ENCODE assay signal across 1 cellular context in the genomic region with DNA sequence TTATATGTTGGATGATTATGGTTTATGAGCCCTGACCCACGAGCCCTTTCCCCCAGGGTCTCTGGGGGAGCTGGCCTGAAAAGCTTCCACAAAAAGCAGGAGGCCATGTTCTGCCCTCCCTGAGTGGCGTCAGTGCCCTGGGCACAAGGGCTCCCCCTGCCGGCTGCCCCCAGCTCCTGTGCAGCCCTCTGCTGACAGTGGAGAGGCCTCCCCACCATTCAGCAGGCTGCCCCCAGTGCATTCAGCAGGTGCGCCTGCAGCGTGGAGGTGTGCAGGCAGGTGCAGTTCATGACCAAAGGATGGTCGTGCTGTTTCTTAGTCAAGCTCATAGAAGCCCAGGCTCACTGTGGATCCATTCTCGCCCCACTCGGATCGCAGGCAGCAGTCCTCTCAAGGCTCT.
TF ChIP-seq lines count a peak whose summit lies in the region.

No MANE protein-coding gene starts in this region.

TF ChIP-seq in HepG2, 621 proteins besides CTCF, POLR2A, EP300 and RAD21 (continued from another document):
- TF ChIP-seq, protein P1, sequence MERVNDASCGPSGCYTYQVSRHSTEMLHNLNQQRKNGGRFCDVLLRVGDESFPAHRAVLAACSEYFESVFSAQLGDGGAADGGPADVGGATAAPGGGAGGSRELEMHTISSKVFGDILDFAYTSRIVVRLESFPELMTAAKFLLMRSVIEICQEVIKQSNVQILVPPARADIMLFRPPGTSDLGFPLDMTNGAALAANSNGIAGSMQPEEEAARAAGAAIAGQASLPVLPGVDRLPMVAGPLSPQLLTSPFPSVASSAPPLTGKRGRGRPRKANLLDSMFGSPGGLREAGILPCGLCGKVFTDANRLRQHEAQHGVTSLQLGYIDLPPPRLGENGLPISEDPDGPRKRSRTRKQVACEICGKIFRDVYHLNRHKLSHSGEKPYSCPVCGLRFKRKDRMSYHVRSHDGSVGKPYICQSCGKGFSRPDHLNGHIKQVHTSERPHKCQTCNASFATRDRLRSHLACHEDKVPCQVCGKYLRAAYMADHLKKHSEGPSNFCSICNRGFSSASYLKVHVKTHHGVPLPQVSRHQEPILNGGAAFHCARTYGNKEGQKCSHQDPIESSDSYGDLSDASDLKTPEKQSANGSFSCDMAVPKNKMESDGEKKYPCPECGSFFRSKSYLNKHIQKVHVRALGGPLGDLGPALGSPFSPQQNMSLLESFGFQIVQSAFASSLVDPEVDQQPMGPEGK (CRISPR knock-in tag; IDR thresholded peaks at IDR 0.05): 0 out of 2 replicates have a peak, but pooled peaks have one; percentile 17
- no peak for TF ChIP-seq ZNF136 (CRISPR knock-in tag; IDR thresholded peaks at IDR 0.05; ENCODE audit: low read depth)
- TF ChIP-seq, protein P2, sequence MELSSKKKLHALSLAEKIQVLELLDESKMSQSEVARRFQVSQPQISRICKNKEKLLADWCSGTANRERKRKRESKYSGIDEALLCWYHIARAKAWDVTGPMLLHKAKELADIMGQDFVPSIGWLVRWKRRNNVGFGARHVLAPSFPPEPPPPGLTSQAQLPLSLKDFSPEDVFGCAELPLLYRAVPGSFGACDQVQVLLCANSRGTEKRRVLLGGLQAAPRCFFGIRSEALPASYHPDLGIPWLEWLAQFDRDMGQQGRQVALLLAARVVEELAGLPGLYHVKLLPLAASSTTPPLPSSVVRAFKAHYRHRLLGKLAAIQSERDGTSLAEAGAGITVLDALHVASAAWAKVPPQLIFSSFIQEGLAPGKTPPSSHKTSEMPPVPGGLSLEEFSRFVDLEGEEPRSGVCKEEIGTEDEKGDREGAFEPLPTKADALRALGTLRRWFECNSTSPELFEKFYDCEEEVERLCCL (CRISPR knock-in tag; IDR thresholded peaks at IDR 0.05; ENCODE audit: borderline replicate concordance): no peak
- TF ChIP-seq HNRNPLL (IDR thresholded peaks at IDR 0.05; ENCODE audit: low read depth, low read length, poor library complexity, severe bottlenecking): no peak
- TF ChIP-seq, protein P3, sequence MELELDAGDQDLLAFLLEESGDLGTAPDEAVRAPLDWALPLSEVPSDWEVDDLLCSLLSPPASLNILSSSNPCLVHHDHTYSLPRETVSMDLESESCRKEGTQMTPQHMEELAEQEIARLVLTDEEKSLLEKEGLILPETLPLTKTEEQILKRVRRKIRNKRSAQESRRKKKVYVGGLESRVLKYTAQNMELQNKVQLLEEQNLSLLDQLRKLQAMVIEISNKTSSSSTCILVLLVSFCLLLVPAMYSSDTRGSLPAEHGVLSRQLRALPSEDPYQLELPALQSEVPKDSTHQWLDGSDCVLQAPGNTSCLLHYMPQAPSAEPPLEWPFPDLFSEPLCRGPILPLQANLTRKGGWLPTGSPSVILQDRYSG (CRISPR knock-in tag; IDR thresholded peaks at IDR 0.05): no peak
- TF ChIP-seq ZNF20 (CRISPR knock-in tag; IDR thresholded peaks at IDR 0.05): no peak
- TF ChIP-seq, protein P4, sequence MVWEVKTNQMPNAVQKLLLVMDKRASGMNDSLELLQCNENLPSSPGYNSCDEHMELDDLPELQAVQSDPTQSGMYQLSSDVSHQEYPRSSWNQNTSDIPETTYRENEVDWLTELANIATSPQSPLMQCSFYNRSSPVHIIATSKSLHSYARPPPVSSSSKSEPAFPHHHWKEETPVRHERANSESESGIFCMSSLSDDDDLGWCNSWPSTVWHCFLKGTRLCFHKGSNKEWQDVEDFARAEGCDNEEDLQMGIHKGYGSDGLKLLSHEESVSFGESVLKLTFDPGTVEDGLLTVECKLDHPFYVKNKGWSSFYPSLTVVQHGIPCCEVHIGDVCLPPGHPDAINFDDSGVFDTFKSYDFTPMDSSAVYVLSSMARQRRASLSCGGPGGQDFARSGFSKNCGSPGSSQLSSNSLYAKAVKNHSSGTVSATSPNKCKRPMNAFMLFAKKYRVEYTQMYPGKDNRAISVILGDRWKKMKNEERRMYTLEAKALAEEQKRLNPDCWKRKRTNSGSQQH (CRISPR knock-in tag; IDR thresholded peaks at IDR 0.05; ENCODE audit: low read depth): no peak
- TF ChIP-seq ZNF207 (IDR thresholded peaks at IDR 0.05; ENCODE audit: borderline replicate concordance): no peak
- TF ChIP-seq, protein P5, sequence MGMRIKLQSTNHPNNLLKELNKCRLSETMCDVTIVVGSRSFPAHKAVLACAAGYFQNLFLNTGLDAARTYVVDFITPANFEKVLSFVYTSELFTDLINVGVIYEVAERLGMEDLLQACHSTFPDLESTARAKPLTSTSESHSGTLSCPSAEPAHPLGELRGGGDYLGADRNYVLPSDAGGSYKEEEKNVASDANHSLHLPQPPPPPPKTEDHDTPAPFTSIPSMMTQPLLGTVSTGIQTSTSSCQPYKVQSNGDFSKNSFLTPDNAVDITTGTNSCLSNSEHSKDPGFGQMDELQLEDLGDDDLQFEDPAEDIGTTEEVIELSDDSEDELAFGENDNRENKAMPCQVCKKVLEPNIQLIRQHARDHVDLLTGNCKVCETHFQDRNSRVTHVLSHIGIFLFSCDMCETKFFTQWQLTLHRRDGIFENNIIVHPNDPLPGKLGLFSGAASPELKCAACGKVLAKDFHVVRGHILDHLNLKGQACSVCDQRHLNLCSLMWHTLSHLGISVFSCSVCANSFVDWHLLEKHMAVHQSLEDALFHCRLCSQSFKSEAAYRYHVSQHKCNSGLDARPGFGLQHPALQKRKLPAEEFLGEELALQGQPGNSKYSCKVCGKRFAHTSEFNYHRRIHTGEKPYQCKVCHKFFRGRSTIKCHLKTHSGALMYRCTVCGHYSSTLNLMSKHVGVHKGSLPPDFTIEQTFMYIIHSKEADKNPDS (CRISPR knock-in tag; IDR thresholded peaks at IDR 0.05): no peak
- no peak for TF ChIP-seq GABPB1 (CRISPR knock-in tag; IDR thresholded peaks at IDR 0.05)
- TF ChIP-seq POLR2G (IDR thresholded peaks at IDR 0.05; ENCODE audit: low read depth, low read length): 0 out of 2 replicates have a peak, but pooled peaks have one; percentile 41
- 0 out of 2 replicates have a peak, but pooled peaks have one; percentile 24 for TF ChIP-seq AHR (CRISPR knock-in tag; IDR thresholded peaks at IDR 0.05)
- TF ChIP-seq, protein P6, sequence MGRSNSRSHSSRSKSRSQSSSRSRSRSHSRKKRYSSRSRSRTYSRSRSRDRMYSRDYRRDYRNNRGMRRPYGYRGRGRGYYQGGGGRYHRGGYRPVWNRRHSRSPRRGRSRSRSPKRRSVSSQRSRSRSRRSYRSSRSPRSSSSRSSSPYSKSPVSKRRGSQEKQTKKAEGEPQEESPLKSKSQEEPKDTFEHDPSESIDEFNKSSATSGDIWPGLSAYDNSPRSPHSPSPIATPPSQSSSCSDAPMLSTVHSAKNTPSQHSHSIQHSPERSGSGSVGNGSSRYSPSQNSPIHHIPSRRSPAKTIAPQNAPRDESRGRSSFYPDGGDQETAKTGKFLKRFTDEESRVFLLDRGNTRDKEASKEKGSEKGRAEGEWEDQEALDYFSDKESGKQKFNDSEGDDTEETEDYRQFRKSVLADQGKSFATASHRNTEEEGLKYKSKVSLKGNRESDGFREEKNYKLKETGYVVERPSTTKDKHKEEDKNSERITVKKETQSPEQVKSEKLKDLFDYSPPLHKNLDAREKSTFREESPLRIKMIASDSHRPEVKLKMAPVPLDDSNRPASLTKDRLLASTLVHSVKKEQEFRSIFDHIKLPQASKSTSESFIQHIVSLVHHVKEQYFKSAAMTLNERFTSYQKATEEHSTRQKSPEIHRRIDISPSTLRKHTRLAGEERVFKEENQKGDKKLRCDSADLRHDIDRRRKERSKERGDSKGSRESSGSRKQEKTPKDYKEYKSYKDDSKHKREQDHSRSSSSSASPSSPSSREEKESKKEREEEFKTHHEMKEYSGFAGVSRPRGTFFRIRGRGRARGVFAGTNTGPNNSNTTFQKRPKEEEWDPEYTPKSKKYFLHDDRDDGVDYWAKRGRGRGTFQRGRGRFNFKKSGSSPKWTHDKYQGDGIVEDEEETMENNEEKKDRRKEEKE (IDR thresholded peaks at IDR 0.05): no peak
- TF ChIP-seq, protein P7, sequence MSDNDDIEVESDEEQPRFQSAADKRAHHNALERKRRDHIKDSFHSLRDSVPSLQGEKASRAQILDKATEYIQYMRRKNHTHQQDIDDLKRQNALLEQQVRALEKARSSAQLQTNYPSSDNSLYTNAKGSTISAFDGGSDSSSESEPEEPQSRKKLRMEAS (IDR thresholded peaks at IDR 0.05): no peak
- TF ChIP-seq ZNF839 (CRISPR knock-in tag; IDR thresholded peaks at IDR 0.05; ENCODE audit: borderline replicate concordance): no peak
- TF ChIP-seq STAG1 (CRISPR knock-in tag; IDR thresholded peaks at IDR 0.05): peak; percentile 20; the same call in 1 of the 2 replicates
- TF ChIP-seq KMT2B (CRISPR knock-in tag; IDR thresholded peaks at IDR 0.05): no peak
- TF ChIP-seq ZMYM2 (CRISPR knock-in tag; IDR thresholded peaks at IDR 0.05): peak; percentile 45; the same call in 1 of the 2 replicates
- TF ChIP-seq MEIS2 (CRISPR knock-in tag; IDR thresholded peaks at IDR 0.05): no peak
- TF ChIP-seq, protein P8, sequence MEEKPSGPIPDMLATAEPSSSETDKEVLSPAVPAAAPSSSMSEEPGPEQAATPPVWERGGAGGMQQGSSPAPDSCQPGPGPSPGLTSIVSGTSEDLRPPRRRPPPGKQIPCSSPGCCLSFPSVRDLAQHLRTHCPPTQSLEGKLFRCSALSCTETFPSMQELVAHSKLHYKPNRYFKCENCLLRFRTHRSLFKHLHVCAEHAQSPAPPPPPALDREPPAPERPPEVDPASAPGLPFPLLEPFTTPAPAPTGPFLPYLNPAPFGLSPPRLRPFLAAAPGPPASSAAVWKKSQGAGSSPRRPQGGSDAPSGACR (CRISPR knock-in tag; IDR thresholded peaks at IDR 0.05): no peak
- TF ChIP-seq MAFF (IDR thresholded peaks at IDR 0.05; ENCODE audit: low read depth, low read length): no peak
- no peak for TF ChIP-seq TAF1 (CRISPR knock-in tag; IDR thresholded peaks at IDR 0.05)
- TF ChIP-seq, protein P9, sequence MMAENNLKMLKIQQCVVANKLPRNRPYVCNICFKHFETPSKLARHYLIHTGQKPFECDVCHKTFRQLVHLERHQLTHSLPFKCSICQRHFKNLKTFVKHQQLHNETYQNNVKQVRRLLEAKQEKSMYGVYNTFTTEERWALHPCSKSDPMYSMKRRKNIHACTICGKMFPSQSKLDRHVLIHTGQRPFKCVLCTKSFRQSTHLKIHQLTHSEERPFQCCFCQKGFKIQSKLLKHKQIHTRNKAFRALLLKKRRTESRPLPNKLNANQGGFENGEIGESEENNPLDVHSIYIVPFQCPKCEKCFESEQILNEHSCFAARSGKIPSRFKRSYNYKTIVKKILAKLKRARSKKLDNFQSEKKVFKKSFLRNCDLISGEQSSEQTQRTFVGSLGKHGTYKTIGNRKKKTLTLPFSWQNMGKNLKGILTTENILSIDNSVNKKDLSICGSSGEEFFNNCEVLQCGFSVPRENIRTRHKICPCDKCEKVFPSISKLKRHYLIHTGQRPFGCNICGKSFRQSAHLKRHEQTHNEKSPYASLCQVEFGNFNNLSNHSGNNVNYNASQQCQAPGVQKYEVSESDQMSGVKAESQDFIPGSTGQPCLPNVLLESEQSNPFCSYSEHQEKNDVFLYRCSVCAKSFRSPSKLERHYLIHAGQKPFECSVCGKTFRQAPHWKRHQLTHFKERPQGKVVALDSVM (CRISPR knock-in tag; IDR thresholded peaks at IDR 0.05): no peak
- TF ChIP-seq FOSL1 (CRISPR knock-in tag; IDR thresholded peaks at IDR 0.05; ENCODE audit: borderline replicate concordance): no peak
- no peak for TF ChIP-seq CEBPG (CRISPR knock-in tag; IDR thresholded peaks at IDR 0.05)
- no peak for TF ChIP-seq NFYB (CRISPR knock-in tag; IDR thresholded peaks at IDR 0.05)
- TF ChIP-seq ZZZ3 (CRISPR knock-in tag; IDR thresholded peaks at IDR 0.05; ENCODE audit: borderline replicate concordance): no peak
- TF ChIP-seq SP5 (CRISPR knock-in tag; IDR thresholded peaks at IDR 0.05; ENCODE audit: borderline replicate concordance, low read depth): no peak
- TF ChIP-seq HNRNPH1 (optimal IDR thresholded peaks at IDR 0.05; ENCODE audit: low read depth, low read length): no peak
- TF ChIP-seq, protein P10, sequence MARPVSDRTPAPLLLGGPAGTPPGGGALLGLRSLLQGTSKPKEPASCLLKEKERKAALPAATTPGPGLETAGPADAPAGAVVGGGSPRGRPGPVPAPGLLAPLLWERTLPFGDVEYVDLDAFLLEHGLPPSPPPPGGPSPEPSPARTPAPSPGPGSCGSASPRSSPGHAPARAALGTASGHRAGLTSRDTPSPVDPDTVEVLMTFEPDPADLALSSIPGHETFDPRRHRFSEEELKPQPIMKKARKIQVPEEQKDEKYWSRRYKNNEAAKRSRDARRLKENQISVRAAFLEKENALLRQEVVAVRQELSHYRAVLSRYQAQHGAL (CRISPR knock-in tag; IDR thresholded peaks at IDR 0.05; ENCODE audit: not compliant biosample characterization): no peak
